Comparison of ENCODE assay signal across 15 cellular contexts in the genomic region with DNA sequence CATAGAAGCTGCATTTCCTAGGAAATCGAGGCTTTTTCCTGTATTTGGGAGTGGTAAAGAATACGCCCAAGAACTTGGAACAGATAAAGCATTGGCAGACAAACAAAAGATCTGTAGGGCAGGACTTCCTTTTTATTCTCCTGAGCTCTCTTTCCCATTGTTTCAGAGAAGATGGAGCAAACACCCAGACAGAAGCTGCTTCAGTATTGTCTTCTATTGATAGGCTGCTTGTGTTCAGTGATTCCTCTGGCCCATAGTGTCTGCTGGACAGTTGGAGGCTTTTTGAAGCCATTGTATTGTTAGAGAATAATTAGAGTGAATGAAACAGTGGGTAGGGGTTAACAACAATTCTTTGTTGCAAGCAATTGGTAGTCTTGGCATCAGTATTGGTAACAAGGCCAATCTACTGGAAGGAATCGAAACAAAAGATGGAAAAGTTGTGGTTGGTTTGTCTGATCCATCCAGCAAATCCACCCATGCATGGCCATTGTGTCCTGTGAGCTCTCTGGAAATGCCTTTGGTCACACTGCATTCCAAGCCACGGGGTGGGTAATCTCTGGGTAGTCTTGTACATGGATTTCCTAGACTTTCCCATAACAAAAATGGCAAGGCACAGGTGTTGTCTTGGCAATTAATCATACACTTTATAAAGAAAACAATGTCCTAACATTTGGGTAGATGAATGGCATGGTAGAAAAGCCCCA.
DNase-seq lines count a peak whose midpoint lies in the region; ATAC-seq, FAIRE-seq and TF ChIP-seq lines count a peak whose summit lies in the region.
"Had no signal": no experiment of that assay in that cellular context is flagged by ENCODE, and none has a peak within 500 bp of the region (broad histone marks: within the 10 kb centered on the region; RNA-seq: fewer than 3 reads in every experiment).

No MANE protein-coding gene starts in this region.

- no peak for TF ChIP-seq POLR2A in endothelial cell of umbilical vein (IDR thresholded peaks at IDR 0.05; ENCODE audit: low read depth, low read length)
- TF ChIP-seq POLR2A in body of pancreas (IDR thresholded peaks at IDR 0.05): no peak

- H3K9me3 ChIP-seq in endothelial cell of umbilical vein (replicated peaks; ENCODE audit: control insufficient read depth, insufficient read depth, low read length): no peaks in the 10 kb centered on the region
- no peaks in the 10 kb centered on the region for H3K9me3 ChIP-seq in thymus (ENCODE audit: control insufficient read depth)
- no peaks in the 10 kb centered on the region for H3K9me3 ChIP-seq in naive thymus-derived CD4-positive, alpha-beta T cell (ENCODE audit: control insufficient read depth in 2 of 3, low read length in 3 of 3)
- no peaks in the 10 kb centered on the region for H3K9me3 ChIP-seq in body of pancreas
- H3K9me3 ChIP-seq: MG63, neutrophil had no signal

- H3K4me3 ChIP-seq in endothelial cell of umbilical vein (replicated peaks in 1 of 3; ENCODE audit: insufficient read depth in 1 of 3, low read depth in 1 of 3, low read length in 3 of 3) (no peak overlapping the region), thymus (ENCODE audit: low read length) (no peak overlapping the region), body of pancreas (no peak overlapping the region)
- no peak overlapping the region for H3K4me3 ChIP-seq in naive thymus-derived CD4-positive, alpha-beta T cell (ENCODE audit: low read length)
- H3K4me3 ChIP-seq: MG63 had no signal

- no peaks in the 10 kb centered on the region for H3K9me3 Mint-ChIP-seq in neural crest cell
- H3K9me3 Mint-ChIP-seq in naive thymus-derived CD4-positive, alpha-beta T cell: peaks cover 0 to 1% (median 0%) of the 10 kb centered on the region in 11 donors
- H3K9me3 Mint-ChIP-seq: CD14-positive monocyte; T-helper 1 cell treated with Interleukin-12 subunit alpha and Interleukin-12 subunit beta and Interleukin-4 antibody, amounts not matched to agents 30 μg/mL and 1 μg/mL, for 36 hours had no signal

- H3K4me3 Mint-ChIP-seq in neural crest cell: peak overlapping the region; percentile 29
- no peak overlapping the region for H3K4me3 Mint-ChIP-seq in naive thymus-derived CD4-positive, alpha-beta T cell
- H3K4me3 Mint-ChIP-seq: CD14-positive monocyte; T-helper 1 cell treated with Interleukin-12 subunit alpha and Interleukin-12 subunit beta and Interleukin-4 antibody, amounts not matched to agents 30 μg/mL and 1 μg/mL, for 36 hours had no signal

- H3K79me2 ChIP-seq in endothelial cell of umbilical vein (ENCODE audit: control insufficient read depth, insufficient read depth, low read length): no peaks in the 10 kb centered on the region

- peaks cover 37% of the 10 kb centered on the region for H3K4me1 ChIP-seq in endothelial cell of umbilical vein (ENCODE audit: control insufficient read depth, extremely low read depth, insufficient read depth, low read length)
- peaks cover 13% of the 10 kb centered on the region for H3K4me1 ChIP-seq in thymus (ENCODE audit: control insufficient read depth, insufficient read depth, low read length)
- H3K4me1 ChIP-seq in naive thymus-derived CD4-positive, alpha-beta T cell (ENCODE audit: control insufficient read depth in 2 of 2, insufficient read depth in 2 of 2, low read length in 2 of 2): peaks cover 0 to 6% of the 10 kb centered on the region in 2 donors
- peaks cover 84% of the 10 kb centered on the region for H3K4me1 ChIP-seq in body of pancreas

- H3K36me3 Mint-ChIP-seq in neural crest cell (ENCODE audit: low read depth): no peaks in the 10 kb centered on the region
- peaks cover 0 to 2% (median 0%) of the 10 kb centered on the region in 5 donors for H3K36me3 Mint-ChIP-seq in naive thymus-derived CD4-positive, alpha-beta T cell

- no peaks in the 10 kb centered on the region for H3K9me1 ChIP-seq in endothelial cell of umbilical vein (replicated peaks; ENCODE audit: control insufficient read depth, extremely low read depth, insufficient read depth, low read length)

- no peak for ATAC-seq in naive thymus-derived CD4-positive, alpha-beta T cell
- no peak for ATAC-seq in body of pancreas
- ATAC-seq in HG03439 (IDR thresholded peaks at IDR 0.05; ENCODE audit: unreplicated experiment): no peak

- no peak overlapping the region for H3K4me2 ChIP-seq in endothelial cell of umbilical vein (ENCODE audit: insufficient read depth, low read length)

- peak; percentile 49 for FAIRE-seq in endothelial cell of umbilical vein (lab: Jason Lieb, UNC)
- FAIRE-seq: H54 had no signal

- no TSS peak for BruUV-seq in endothelial cell of umbilical vein (replicated peaks; lab: Mats Ljungman, UMichigan)

- DNase-seq in NCI-H69 (lab: John Stamatoyannopoulos, UW): peak; percentile 41
- DNase-seq in endothelial cell of umbilical vein (ENCODE audit: low read depth, low spot score): no peak
- no peak for DNase-seq in neural crest cell (ENCODE audit: low read depth, low spot score)
- DNase-seq in naive thymus-derived CD4-positive, alpha-beta T cell: no peak
- no peak for DNase-seq in NOMO-1 treated with DMSO at 0.1 percent for 48 hours (lab: John Stamatoyannopoulos, UW; ENCODE audit: unreplicated experiment)
- DNase-seq in body of pancreas: no peak
- DNase-seq: activated effector memory CD4-positive, alpha-beta T cell treated with Interleukin-2 at 50 U/mL for 16 hours; caudate nucleus; MG63 had no signal

- no peak for TF ChIP-seq CTCF in endothelial cell of umbilical vein (IDR thresholded peaks at IDR 0.05; ENCODE audit: extremely low read depth in 1 of 2, insufficient read depth in 1 of 2, low read depth in 1 of 2, low read length in 2 of 2)
- no peak for TF ChIP-seq CTCF in neural crest cell (conservative IDR thresholded peaks at IDR 0.05)
- no peak for TF ChIP-seq CTCF in body of pancreas (IDR thresholded peaks at IDR 0.05)

- no peak overlapping the region for H2AFZ ChIP-seq in endothelial cell of umbilical vein (ENCODE audit: low read depth, low read length)

- no peaks in the 10 kb centered on the region for H4K20me1 ChIP-seq in endothelial cell of umbilical vein (replicated peaks; ENCODE audit: control insufficient read depth, extremely low read depth, insufficient read depth, low read length)

- H3K27me3 Mint-ChIP-seq in neural crest cell (ENCODE audit: low read depth): no peaks in the 10 kb centered on the region
- H3K27me3 Mint-ChIP-seq in naive thymus-derived CD4-positive, alpha-beta T cell: no peaks in the 10 kb centered on the region

- H3K27me3 ChIP-seq in endothelial cell of umbilical vein (ENCODE audit: control insufficient read depth in 2 of 2, insufficient read depth in 2 of 2, low read length in 2 of 2): no peaks in the 10 kb centered on the region
- no peaks in the 10 kb centered on the region for H3K27me3 ChIP-seq in thymus (ENCODE audit: control insufficient read depth, insufficient read depth)
- no peaks in the 10 kb centered on the region for H3K27me3 ChIP-seq in naive thymus-derived CD4-positive, alpha-beta T cell (ENCODE audit: control insufficient read depth in 2 of 2, insufficient read depth in 2 of 2, low read length in 2 of 2)
- no peaks in the 10 kb centered on the region for H3K27me3 ChIP-seq in body of pancreas
- H3K27me3 ChIP-seq: MG63, neutrophil had no signal

- no peaks in the 10 kb centered on the region for H3K36me3 ChIP-seq in endothelial cell of umbilical vein (ENCODE audit: control insufficient read depth in 2 of 2, extremely low read depth in 1 of 2, insufficient read depth in 2 of 2, low read length in 2 of 2)
- no peaks in the 10 kb centered on the region for H3K36me3 ChIP-seq in thymus (ENCODE audit: control insufficient read depth, insufficient read depth)
- H3K36me3 ChIP-seq in naive thymus-derived CD4-positive, alpha-beta T cell (ENCODE audit: control insufficient read depth in 2 of 3, insufficient read depth in 3 of 3, low read length in 3 of 3): no peaks in the 10 kb centered on the region
- H3K36me3 ChIP-seq in body of pancreas (replicated peaks in 1 of 2; ENCODE audit: insufficient read depth in 1 of 2, low read depth in 2 of 2): no peaks in the 10 kb centered on the region
- H3K36me3 ChIP-seq: MG63, neutrophil had no signal

- dilution Hi-C loops in endothelial cell of umbilical vein (cut with MboI; ENCODE audit: extremely low pct_ligation_motif_present, low sequenced_read_pairs): no loop called here

- no peak overlapping the region for H3K9ac ChIP-seq in endothelial cell of umbilical vein (replicated peaks; ENCODE audit: extremely low read depth, insufficient read depth, low read length)

- peaks cover 78% of the 10 kb centered on the region for H3K4me1 Mint-ChIP-seq in neural crest cell
- H3K4me1 Mint-ChIP-seq in naive thymus-derived CD4-positive, alpha-beta T cell: peaks cover 7 to 17% (median 14%) of the 10 kb centered on the region in 7 donors

- CTCF ChIA-PET in endothelial cell of umbilical vein (lab: Charles Lee): interaction anchor here (0.6 to 7.9 kb wide), 4 partner anchors 300 to 580 kb away, joined by 4 to 122 read pairs (median 24); partner anchors contain the start of gene ZFP36L1
- CTCF ChIA-PET in naive thymus-derived CD4-positive, alpha-beta T cell (lab: Charles Lee): interaction anchor here (0.6 to 17.4 kb wide), 4 partner anchors 15 to 618 kb away, joined by 3 to 219 read pairs (median 112); no protein-coding TSS in a partner anchor

- POLR2A ChIA-PET in endothelial cell of umbilical vein (lab: Charles Lee): no interaction called here
- POLR2A ChIA-PET in naive thymus-derived CD4-positive, alpha-beta T cell (lab: Charles Lee): interaction anchor here (0.6 to 13.7 kb wide), 4 partner anchors 231 to 571 kb away, joined by 3 to 233 read pairs (median 5); no protein-coding TSS in a partner anchor

- 69% methylated on average over 4 of the region's 4 CpGs for WGBS in thymus
- WGBS in body of pancreas, 2 donors: 52 to 88% methylated on average over 3 to 4 of the region's 4 CpGs

- H3K27ac ChIP-seq in endothelial cell of umbilical vein (ENCODE audit: insufficient read depth, low read depth, low read length): no peak overlapping the region
- H3K27ac ChIP-seq in thymus (ENCODE audit: low read depth): peak overlapping the region; percentile 48
- no peak overlapping the region for H3K27ac ChIP-seq in naive thymus-derived CD4-positive, alpha-beta T cell (ENCODE audit: low read depth, low read length)
- H3K27ac ChIP-seq in body of pancreas: peak overlapping the region in 2 of 4 donors; percentile 83
- H3K27ac ChIP-seq: neutrophil had no signal

- intact Hi-C loops in endothelial cell of umbilical vein (cut with micrococcal nuclease): no loop called here
- intact Hi-C loops in naive thymus-derived CD4-positive, alpha-beta T cell (cut with micrococcal nuclease): loop anchor here (10.0 kb wide), 2 partner anchors 440 to 860 kb away; no protein-coding TSS in a partner anchor
- intact Hi-C loops in body of pancreas (cut with DNase I): no loop called here

- no peak overlapping the region for H3K27ac Mint-ChIP-seq in neural crest cell (ENCODE audit: unreplicated experiment)
- no peak overlapping the region for H3K27ac Mint-ChIP-seq in naive thymus-derived CD4-positive, alpha-beta T cell
- H3K27ac Mint-ChIP-seq: CD14-positive monocyte; T-helper 1 cell treated with Interleukin-12 subunit alpha and Interleukin-12 subunit beta and Interleukin-4 antibody, amounts not matched to agents 30 μg/mL and 1 μg/mL, for 36 hours had no signal

TF ChIP-seq in endothelial cell of umbilical vein, 7 proteins besides CTCF, POLR2A, EP300 and RAD21 (continues in another document):
- TF ChIP-seq EZH2 (IDR thresholded peaks at IDR 0.05; ENCODE audit: borderline replicate concordance, low read depth, low read length, severe bottlenecking) (no peak), POLR2AphosphoS5 (IDR thresholded peaks at IDR 0.05; ENCODE audit: insufficient read depth, low read depth, low read length) (no peak)

Comparison
In these comparisons a context has a peak if more than half of its experiments do, and no peak if none do; other contexts are left out.
1. intact Hi-C loops: an anchor here in naive thymus-derived CD4-positive, alpha-beta T cell (10.0 kb wide); none called in endothelial cell of umbilical vein and body of pancreas.